ENCODE assay signal across 9 cellular contexts in the genomic region with DNA sequence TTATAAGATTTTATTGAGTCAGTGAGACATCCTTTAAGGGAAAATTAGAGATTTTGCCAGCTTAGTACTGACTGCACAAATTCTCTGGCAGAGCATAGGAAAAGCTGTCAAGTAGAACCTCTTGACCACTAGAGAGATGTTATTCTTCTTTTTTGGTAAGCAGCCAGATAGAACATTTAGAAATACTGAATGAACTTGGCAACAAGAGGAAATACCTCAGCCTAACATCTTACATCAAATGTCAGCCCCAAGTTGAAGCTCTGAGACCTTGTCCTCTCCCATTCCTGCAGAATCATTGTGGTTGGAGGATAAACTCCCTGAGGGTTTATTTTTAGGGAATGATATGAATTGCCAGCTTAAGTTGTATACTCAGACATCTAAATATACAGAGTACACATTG. TPM values are rescaled to one million over a fixed set of nuclear protein-coding genes. Genes with fewer than 3 reads are reported as not detected.
DNase-seq lines count a peak whose midpoint lies in the region; ATAC-seq and TF ChIP-seq lines count a peak whose summit lies in the region.
"Had no signal": no experiment of that assay in that cellular context is flagged by ENCODE, and none has a peak within 500 bp of the region (broad histone marks: within the 10 kb centered on the region; RNA-seq: fewer than 3 reads in every experiment).

No MANE protein-coding gene starts in this region.

- H4K20me1 ChIP-seq in IMR-90 (ENCODE audit: insufficient read depth, low read length), result peaks cover 9% of the 10 kb centered on the region; the same call in 1 of the 2 replicates

- dilution Hi-C loops in IMR-90 (cut with HindIII; ENCODE audit: low sequenced_read_pairs, unreplicated experiment), result no loop called here

- in situ Hi-C loops in IMR-90 (cut with MboI; ENCODE audit: low sequenced_read_pairs), result no loop called here

- no peak overlapping the region for H4K91ac ChIP-seq in IMR-90 (ENCODE audit: insufficient read depth, low read depth, low read length)

- no peak overlapping the region for H3K4ac ChIP-seq in IMR-90 (ENCODE audit: low read depth, low read length)

- ATAC-seq in IMR-90 (ENCODE audit: low read depth), result peak; percentile 77

- H3K4me1 Mint-ChIP-seq in MCF 10A (ENCODE audit: insufficient read depth, unreplicated experiment), result peaks cover 46% of the 10 kb centered on the region

- peaks cover 6% of the 10 kb centered on the region for H3K36me3 Mint-ChIP-seq in MCF 10A (ENCODE audit: insufficient read depth, unreplicated experiment)

- H3K4me1 ChIP-seq in IMR-90 (ENCODE audit: control insufficient read depth, insufficient read depth, low read length), result peaks cover 15% of the 10 kb centered on the region

- H2BK20ac ChIP-seq in IMR-90 (ENCODE audit: low read depth, low read length), result no peak overlapping the region

- H3K14ac ChIP-seq in IMR-90 (replicated peaks; ENCODE audit: low read depth, low read length), result no peak overlapping the region

- no peaks in the 10 kb centered on the region for H3K9me3 Mint-ChIP-seq in MCF 10A (ENCODE audit: unreplicated experiment)

- H3K27ac ChIP-seq in IMR-90 (ENCODE audit: insufficient read depth, low read length) (peak overlapping the region; percentile 90; the same call in 1 of the 2 replicates), temporal lobe (ENCODE audit: low read depth, low read length) (peak overlapping the region; percentile 28)

- no peaks in the 10 kb centered on the region for H3K27me3 Mint-ChIP-seq in MCF 10A (ENCODE audit: insufficient read depth, unreplicated experiment)

- H3K9ac ChIP-seq in IMR-90 (ENCODE audit: low read depth, low read length), result no peak overlapping the region

- peaks cover 5 to 31% of the 10 kb centered on the region in 2 experiments; a peak in 3 of 4 replicates for H3K79me1 ChIP-seq in IMR-90 (ENCODE audit: low read depth in 1 of 2, low read length in 2 of 2)

- H3K9me1 ChIP-seq in IMR-90 (ENCODE audit: insufficient read depth, low read length), result peaks cover 10% of the 10 kb centered on the region

- no peak overlapping the region for H4K5ac ChIP-seq in IMR-90 (ENCODE audit: low read depth, low read length)

- POLR2A ChIA-PET in IMR-90 (lab: Charles Lee; ENCODE audit: unreplicated experiment), result interaction anchor here (0.5 kb wide), 1 partner anchor 51 kb away, joined by 15 read pairs; no protein-coding TSS in a partner anchor
- POLR2A ChIA-PET in MCF 10A (lab: Yijun Ruan, JAX), result interaction anchor here (0.6 to 3.4 kb wide), 17 partner anchors 8 to 172 kb away, joined by 3 to 42 read pairs (median 5); a partner anchor contains a TSS

- H3K4me2 ChIP-seq in IMR-90 (ENCODE audit: low read depth, low read length), result peak overlapping the region; percentile 90; the same call in 1 of the 2 replicates

- no peak for TF ChIP-seq POLR2A in IMR-90 (IDR thresholded peaks at IDR 0.05; ENCODE audit: low read depth, low read length)

- CTCF ChIA-PET in IMR-90 (lab: Yijun Ruan, JAX), result interaction anchor here (0.8 to 1.2 kb wide), 2 partner anchors 13 to 60 kb away, joined by 5 to 7 read pairs; no protein-coding TSS in a partner anchor
- CTCF ChIA-PET in MCF 10A (lab: Yijun Ruan, JAX), result interaction anchor here (0.9 kb wide), 1 partner anchor 10 kb away, joined by 3 read pairs; no protein-coding TSS in a partner anchor

- no peak overlapping the region for H2AK9ac ChIP-seq in IMR-90 (replicated peaks; ENCODE audit: low read depth, low read length, poor library complexity)

- peak overlapping the region; percentile 6 for H3K4me3 Mint-ChIP-seq in MCF 10A (ENCODE audit: unreplicated experiment)

- H2AFZ ChIP-seq in IMR-90 (replicated peaks; ENCODE audit: low read length, poor library complexity), result no peak overlapping the region

- H3K56ac ChIP-seq in IMR-90 (ENCODE audit: extremely low read depth, insufficient read depth, low read length), result no peak overlapping the region

- no peak overlapping the region for H3K4me3 ChIP-seq in IMR-90 (ENCODE audit: insufficient read depth, low read depth, low read length)

- peak overlapping the region; percentile 99; the same call in 1 of the 2 replicates for H3K18ac ChIP-seq in IMR-90 (ENCODE audit: low read depth, low read length)

- TF ChIP-seq RAD21 in IMR-90 (IDR thresholded peaks at IDR 0.05; ENCODE audit: low read length), result no peak

- intact Hi-C loops in IMR-90 (cut with micrococcal nuclease), result loop anchor here (2.0 kb wide), 1 partner anchor 56 kb away; a partner anchor contains a TSS
- intact Hi-C loops in MCF 10A (cut with micrococcal nuclease), result loop anchor here (10.0 kb wide), 2 partner anchors 52 to 142 kb away; a partner anchor contains a TSS

- peak overlapping the region; percentile 96 for H3K27ac Mint-ChIP-seq in MCF 10A (ENCODE audit: low read depth, unreplicated experiment)

- H2AK5ac ChIP-seq in IMR-90 (ENCODE audit: low read depth, low read length), result no peak overlapping the region

- peak overlapping the region; percentile 88; the same call in 1 of the 2 replicates for H2BK120ac ChIP-seq in IMR-90 (ENCODE audit: low read depth, low read length)

- TF ChIP-seq CTCF in IMR-90 (conservative IDR thresholded peaks at IDR 0.05; ENCODE audit: low read depth, low read length) (no peak), MCF 10A (IDR thresholded peaks at IDR 0.05; ENCODE audit: unreplicated experiment) (no peak)

- no peak overlapping the region for H2BK15ac ChIP-seq in IMR-90 (ENCODE audit: low read depth, low read length)

- peak; percentile 97 for DNase-seq in IMR-90
- DNase-seq in MCF 10A (ENCODE audit: unreplicated experiment), result peak; percentile 92
- peak; percentile 63 for DNase-seq in kidney glomerular epithelial cell (lab: John Stamatoyannopoulos, UW)
- no peak for DNase-seq in activated CD8-positive, alpha-beta memory T cell treated with anti-CD3 and anti-CD28 coated beads for 24 hours
- DNase-seq in GF-D8 (lab: John Stamatoyannopoulos, UW), result no peak
- DNase-seq in RKO (ENCODE audit: low spot score), result no peak
- DNase-seq in T-helper 1 cell, result no peak
- DNase-seq: stimulated activated CD8-positive, alpha-beta memory T cell treated with anti-CD3 and anti-CD28 coated beads, Interleukin-4, amount 100 ng/mL, for 48 hours had no signal

- BruUV-seq in IMR-90 (replicated peaks; lab: Mats Ljungman, UMichigan) (no TSS peak), MCF 10A (replicated peaks; lab: Mats Ljungman, UMichigan) (no TSS peak)

- H2BK5ac ChIP-seq in IMR-90 (ENCODE audit: low read depth, low read length, poor library complexity, severe bottlenecking), result peak overlapping the region; percentile 96

- H3K36me3 ChIP-seq in IMR-90 (ENCODE audit: control insufficient read depth, insufficient read depth, low read length), result no peaks in the 10 kb centered on the region

- H3K9me3 ChIP-seq in IMR-90 (ENCODE audit: control insufficient read depth, insufficient read depth, low read length), result no peaks in the 10 kb centered on the region

- H4K8ac ChIP-seq in IMR-90 (ENCODE audit: low read depth in 2 of 2, low read length in 2 of 2), result no peak overlapping the region

- H3K23ac ChIP-seq in IMR-90 (ENCODE audit: low read depth, low read length), result no peak overlapping the region

- H3K27me3 ChIP-seq in IMR-90 (ENCODE audit: control insufficient read depth, insufficient read depth, low read length), result no peaks in the 10 kb centered on the region

TF ChIP-seq in IMR-90, 13 proteins besides CTCF, POLR2A, EP300 and RAD21:
- no peak; the same call in 1 of the 2 replicates for TF ChIP-seq CEBPB (IDR thresholded peaks at IDR 0.05; ENCODE audit: low read depth, low read length)
- no peak for TF ChIP-seq SMC3 (IDR thresholded peaks at IDR 0.05; ENCODE audit: low read depth, low read length)
- TF ChIP-seq MAFK (IDR thresholded peaks at IDR 0.05; ENCODE audit: low read depth, low read length), result 0 out of 2 replicates have a peak, but pooled peaks have one; percentile 21
- peak; percentile 89 for TF ChIP-seq NFE2L2 (IDR thresholded peaks at IDR 0.05; ENCODE audit: low read depth, low read length)
- TF ChIP-seq, protein P1, sequence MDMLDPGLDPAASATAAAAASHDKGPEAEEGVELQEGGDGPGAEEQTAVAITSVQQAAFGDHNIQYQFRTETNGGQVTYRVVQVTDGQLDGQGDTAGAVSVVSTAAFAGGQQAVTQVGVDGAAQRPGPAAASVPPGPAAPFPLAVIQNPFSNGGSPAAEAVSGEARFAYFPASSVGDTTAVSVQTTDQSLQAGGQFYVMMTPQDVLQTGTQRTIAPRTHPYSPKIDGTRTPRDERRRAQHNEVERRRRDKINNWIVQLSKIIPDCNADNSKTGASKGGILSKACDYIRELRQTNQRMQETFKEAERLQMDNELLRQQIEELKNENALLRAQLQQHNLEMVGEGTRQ (IDR thresholded peaks at IDR 0.05; ENCODE audit: low read depth, low read length), result no peak
TF ChIP-seq in IMR-90: peak in this region for 2.

RNA-seq across cellular contexts. Expression of a gene that starts 53.4 kb away (rescaled TPM):
- total RNA-seq in IMR-90 (2012; rRNA removed) (16.3 and 21.4 TPM in 2 replicates), MCF 10A (2022) (13.2 and 19.9 TPM in 2 replicates), temporal lobe (17.9 TPM)
- polyA plus RNA-seq in IMR-90 (2012; rRNA removed), result 3.9 and 5.7 TPM in 2 replicates
- 0.84 and 1.6 TPM in 2 replicates for polyA plus RNA-seq in IMR-90 (2012; cell fraction: cytosol; rRNA removed)
- 0.77 and 4.0 TPM in 2 replicates for polyA plus RNA-seq in IMR-90 (2012; cell fraction: nucleus; rRNA removed; ENCODE audit: low replicate concordance)

RNA-seq across cellular contexts. Expression of a gene that starts 55.5 kb away (rescaled TPM):
- total RNA-seq in IMR-90 (2012; rRNA removed) (5.2 and 10.3 TPM in 2 replicates), MCF 10A (2022) (1.6 and 1.8 TPM in 2 replicates), temporal lobe (0.49 TPM)
- polyA plus RNA-seq in IMR-90 (2012; rRNA removed), result 13.4 and 16.1 TPM in 2 replicates
- polyA plus RNA-seq in IMR-90 (2012; cell fraction: cytosol; rRNA removed), result 1.9 and 2.5 TPM in 2 replicates
- 2.7 and 27.0 TPM in 2 replicates for polyA plus RNA-seq in IMR-90 (2012; cell fraction: nucleus; rRNA removed; ENCODE audit: low replicate concordance)

Comparison
In these comparisons a context has a peak if more than half of its experiments do, and no peak if none do; other contexts are left out.
1. DNase-seq: peak in IMR-90 (single experiment), MCF 10A (single experiment) and kidney glomerular epithelial cell (single experiment); none in activated CD8-positive, alpha-beta memory T cell treated with anti-CD3 and anti-CD28 coated beads for 24 hours (single experiment), GF-D8 (single experiment), RKO (single experiment) and T-helper 1 cell (0 of 5).